In genomic region chr9:116365056-116365471, GRCh38 we compare ENCODE assay signal across 1 cellular context.
TF ChIP-seq lines count a peak whose summit lies in the region.

No MANE protein-coding gene starts in this region.

TF ChIP-seq in HCT116, 20 proteins besides CTCF, POLR2A, EP300 and RAD21 (continued from another document):
- TF ChIP-seq REST (IDR thresholded peaks at IDR 0.05; ENCODE audit: low read depth) (no peak), EZH2phosphoT487 (IDR thresholded peaks at IDR 0.05; ENCODE audit: borderline replicate concordance) (no peak), MAX (IDR thresholded peaks at IDR 0.05) (no peak), CEBPB (IDR thresholded peaks at IDR 0.05; ENCODE audit: low read depth) (no peak), ZNF274 (IDR thresholded peaks at IDR 0.05; ENCODE audit: low read depth, low read length) (no peak), ZFX (IDR thresholded peaks at IDR 0.05) (no peak), FOSL1 (IDR thresholded peaks at IDR 0.05; ENCODE audit: low read depth) (no peak), SIN3A (IDR thresholded peaks at IDR 0.05; ENCODE audit: low read depth) (no peak), EZH2 (IDR thresholded peaks at IDR 0.05) (no peak), SP1 (IDR thresholded peaks at IDR 0.05; ENCODE audit: low read depth) (no peak), CBX3 (IDR thresholded peaks at IDR 0.05; ENCODE audit: low read depth) (no peak), ATF3 (IDR thresholded peaks at IDR 0.05) (no peak), TCF7L2 (IDR thresholded peaks at IDR 0.05; ENCODE audit: borderline replicate concordance, extremely low read depth, insufficient read depth, insufficient read length) (no peak), YY1 (IDR thresholded peaks at IDR 0.05; ENCODE audit: extremely low read depth, insufficient replicate concordance, low read depth, low read length) (no peak), SRF (IDR thresholded peaks at IDR 0.05; ENCODE audit: low read depth) (no peak)
- TF ChIP-seq, protein P1, sequence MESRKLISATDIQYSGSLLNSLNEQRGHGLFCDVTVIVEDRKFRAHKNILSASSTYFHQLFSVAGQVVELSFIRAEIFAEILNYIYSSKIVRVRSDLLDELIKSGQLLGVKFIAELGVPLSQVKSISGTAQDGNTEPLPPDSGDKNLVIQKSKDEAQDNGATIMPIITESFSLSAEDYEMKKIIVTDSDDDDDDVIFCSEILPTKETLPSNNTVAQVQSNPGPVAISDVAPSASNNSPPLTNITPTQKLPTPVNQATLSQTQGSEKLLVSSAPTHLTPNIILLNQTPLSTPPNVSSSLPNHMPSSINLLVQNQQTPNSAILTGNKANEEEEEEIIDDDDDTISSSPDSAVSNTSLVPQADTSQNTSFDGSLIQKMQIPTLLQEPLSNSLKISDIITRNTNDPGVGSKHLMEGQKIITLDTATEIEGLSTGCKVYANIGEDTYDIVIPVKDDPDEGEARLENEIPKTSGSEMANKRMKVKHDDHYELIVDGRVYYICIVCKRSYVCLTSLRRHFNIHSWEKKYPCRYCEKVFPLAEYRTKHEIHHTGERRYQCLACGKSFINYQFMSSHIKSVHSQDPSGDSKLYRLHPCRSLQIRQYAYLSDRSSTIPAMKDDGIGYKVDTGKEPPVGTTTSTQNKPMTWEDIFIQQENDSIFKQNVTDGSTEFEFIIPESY (IDR thresholded peaks at IDR 0.05; ENCODE audit: extremely low read depth, insufficient replicate concordance, low read length), result no peak
